In genomic region chr18:46705521-46705920, GRCh38 we compare ENCODE assay signal across 21 cellular contexts. TPM values are rescaled to one million over a fixed set of nuclear protein-coding genes. Genes with fewer than 3 reads are reported as not detected.
DNase-seq lines count a peak whose midpoint lies in the region; ATAC-seq lines count a peak whose summit lies in the region.
"Had no signal": no experiment of that assay in that cellular context is flagged by ENCODE, and none has a peak within 500 bp of the region (broad histone marks: within the 10 kb centered on the region; RNA-seq: fewer than 3 reads in every experiment).

No MANE protein-coding gene starts in this region.

- no peak overlapping the region for H2BK12ac ChIP-seq in neuronal stem cell (ENCODE audit: low read length)

- H3K4ac ChIP-seq in neuronal stem cell (ENCODE audit: low read length) = no peak overlapping the region

- H4K8ac ChIP-seq in neuronal stem cell (ENCODE audit: low read depth, low read length) = no peak overlapping the region

- H3K27ac ChIP-seq in neuronal stem cell (replicated peaks; ENCODE audit: low read length) = no peak overlapping the region
- H3K27ac ChIP-seq: HL-60, KMS-11 had no signal

- H4K91ac ChIP-seq in neuronal stem cell (ENCODE audit: low read depth, low read length, poor library complexity) = no peak overlapping the region

- H3K4me2 ChIP-seq in neuronal stem cell (ENCODE audit: insufficient read depth, low read length, poor library complexity, severe bottlenecking) = no peak overlapping the region
- H3K4me2 ChIP-seq: KMS-11 had no signal

- no peaks in the 10 kb centered on the region for H3K9me3 ChIP-seq in neuronal stem cell (replicated peaks in 1 of 2; ENCODE audit: control insufficient read depth in 2 of 2, insufficient read depth in 1 of 2, low read depth in 1 of 2, low read length in 2 of 2)

- H3K4me3 ChIP-seq in H7 (ENCODE audit: insufficient read depth, low read depth, low read length) (no peak overlapping the region), neuronal stem cell (ENCODE audit: low read length in 2 of 2) (no peak overlapping the region)

- no peak overlapping the region for H2BK5ac ChIP-seq in neuronal stem cell (ENCODE audit: low read length)

- H3K36me3 ChIP-seq in H7 (replicated peaks; ENCODE audit: control insufficient read depth, insufficient read depth, low read length) (no peaks in the 10 kb centered on the region), neuronal stem cell (replicated peaks in 1 of 2; ENCODE audit: control insufficient read depth in 2 of 2, insufficient read depth in 2 of 2, low read length in 2 of 2) (no peaks in the 10 kb centered on the region)

- H3K9ac ChIP-seq in neuronal stem cell (ENCODE audit: low read depth, low read length, poor library complexity) = no peak overlapping the region
- H3K9ac ChIP-seq: KMS-11 had no signal

- H3K27me3 ChIP-seq in H7 (ENCODE audit: control insufficient read depth, insufficient read depth, low read length) (no peaks in the 10 kb centered on the region), neuronal stem cell (ENCODE audit: control insufficient read depth in 3 of 3, insufficient read depth in 3 of 3, low read depth in 1 of 3, low read length in 3 of 3) (peaks cover 0 to 16% (median 0%) of the 10 kb centered on the region in 3 experiments)

- H3K18ac ChIP-seq in neuronal stem cell (ENCODE audit: low read length) = no peak overlapping the region

- H2BK120ac ChIP-seq in neuronal stem cell (ENCODE audit: low read depth, low read length) = no peak overlapping the region

- H2AK5ac ChIP-seq in neuronal stem cell (ENCODE audit: low read depth, low read length) = no peak overlapping the region

- WGBS in neuronal stem cell (ENCODE audit: extremely low coverage in 2 of 2, insufficient read length in 2 of 2, insufficient replicate concordance in 1 of 2), 2 donors = no CpG with 5 or more reads among the region's 5 CpGs

- no peaks in the 10 kb centered on the region for H3K79me1 ChIP-seq in neuronal stem cell (ENCODE audit: low read depth, low read length)

- no peak overlapping the region for H3K23ac ChIP-seq in neuronal stem cell (ENCODE audit: low read depth, low read length, poor library complexity)

- no peak for ATAC-seq in stimulated activated naive CD8-positive, alpha-beta T cell treated with anti-CD3 and anti-CD28 coated beads, Interleukin-15, Interleukin-2, amounts not matched to agents 100 U/mL and 50 U/mL, for 24 hours

- no peak overlapping the region for H3K14ac ChIP-seq in neuronal stem cell (ENCODE audit: low read length)

- H3K4me1 ChIP-seq in neuronal stem cell (ENCODE audit: control insufficient read depth in 2 of 2, insufficient read depth in 1 of 2, low read depth in 1 of 2, low read length in 2 of 2) = peaks cover 0 to 3% of the 10 kb centered on the region in 2 donors

- peak; percentile 82 for DNase-seq in H7
- peak; percentile 49 for DNase-seq in SK-N-DZ (ENCODE audit: low spot score)
- peak; percentile 64 for DNase-seq in iPS-NIHi11 (ENCODE audit: low spot score)
- DNase-seq in neuronal stem cell (ENCODE audit: low spot score) = peak; percentile 12
- no peak for DNase-seq in DMS 273 treated with DMSO at 0.1 percent for 48 hours (lab: John Stamatoyannopoulos, UW)
- no peak for DNase-seq in epidermal melanocyte (ENCODE audit: insufficient read length, low spot score)
- DNase-seq in stimulated activated naive CD8-positive, alpha-beta T cell treated with anti-CD3 and anti-CD28 coated beads, Interleukin-15, Interleukin-2, amounts not matched to agents 100 U/mL and 50 U/mL, for 24 hours = no peak
- DNase-seq: C1 segment of cervical spinal cord; CD8-positive, alpha-beta memory T cell; HFFc6; NCI-H1417 treated with DMSO at 0.1 percent for 48 hours; NCI-H187 treated with DMSO at 0.1 percent for 48 hours; NCI-H446; NCI-H69; OCI-M1; SHP77 had no signal

- H2BK15ac ChIP-seq in neuronal stem cell (ENCODE audit: low read length) = no peak overlapping the region

- H2AFZ ChIP-seq in neuronal stem cell (ENCODE audit: low read length) = no peak overlapping the region

RNA-seq across cellular contexts. Expression of gene LOXHD1, which starts 48.5 kb away (rescaled TPM):
- total RNA-seq in H7 (2014; rRNA removed; shearing (Covaris generic)) = 0.03 and 0.07 TPM in 2 replicates
- not detected in 2 replicates for polyA plus RNA-seq in SK-N-DZ (2014; cell fraction: cytosol; rRNA removed)
- not detected in 2 replicates for polyA plus RNA-seq in SK-N-DZ (2014; cell fraction: nucleus; rRNA removed)
- not detected for polyA plus RNA-seq in neuronal stem cell (2013, experiment 1 of 2)
- polyA plus RNA-seq in neuronal stem cell (2013, experiment 2 of 2) = not detected
- total RNA-seq: CD8-positive, alpha-beta memory T cell; H4; HFFc6; HT1080; RPMI7951 had no signal
- polyA plus RNA-seq: CD8-positive, alpha-beta memory T cell had no signal

RNA-seq across cellular contexts. Expression of gene ST8SIA5, which starts 51.3 kb away (rescaled TPM):
- total RNA-seq in H7 (2014; rRNA removed; shearing (Covaris generic)) = 0.38 and 0.52 TPM in 2 replicates
- polyA plus RNA-seq in SK-N-DZ (2014; cell fraction: cytosol; rRNA removed) = not detected in 2 replicates
- polyA plus RNA-seq in SK-N-DZ (2014; cell fraction: nucleus; rRNA removed) = 0.08 TPM in 1 of 2 replicates, not detected in the other
- 0.13 TPM for polyA plus RNA-seq in neuronal stem cell (2013, experiment 1 of 2)
- 0.08 TPM for polyA plus RNA-seq in neuronal stem cell (2013, experiment 2 of 2)
- total RNA-seq: CD8-positive, alpha-beta memory T cell; HT1080 had no signal

Comparison
In these comparisons a context has a peak if more than half of its experiments do, and no peak if none do; other contexts are left out.
1. DNase-seq: peak in H7 (single experiment), SK-N-DZ (single experiment), iPS-NIHi11 (single experiment) and neuronal stem cell (single experiment); none in DMS 273 treated with DMSO at 0.1 percent for 48 hours (single experiment), epidermal melanocyte (single experiment) and stimulated activated naive CD8-positive, alpha-beta T cell treated with anti-CD3 and anti-CD28 coated beads, Interleukin-15, Interleukin-2, amounts not matched to agents 100 U/mL and 50 U/mL, for 24 hours (single experiment).